36 cellular contexts compared by ENCODE assay signal in the genomic region with DNA sequence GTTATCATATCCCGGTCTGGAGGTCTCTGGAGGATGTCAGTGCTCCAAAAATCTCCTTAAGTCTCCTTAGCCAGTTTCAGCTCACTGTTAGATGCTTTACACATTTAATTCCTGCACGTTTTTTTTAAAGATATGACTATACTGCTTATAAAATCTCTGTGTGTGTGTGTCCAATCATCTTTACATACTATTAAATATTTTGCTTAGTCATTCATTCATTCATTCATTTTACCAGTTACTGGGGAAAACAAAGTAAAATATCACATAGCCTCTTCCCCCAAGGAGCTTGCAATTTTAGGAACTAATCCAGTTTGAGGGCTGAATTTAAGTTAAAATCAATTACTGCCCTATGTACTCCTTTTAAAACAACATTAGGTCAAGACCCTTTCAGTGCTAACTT.
"Had no signal": no experiment of that assay in that cellular context is flagged by ENCODE, and none has a peak within 500 bp of the region (broad histone marks: within the 10 kb centered on the region; RNA-seq: fewer than 3 reads in every experiment).

No MANE protein-coding gene starts in this region.

- H3K4me3 ChIP-seq: ascending aorta, cardiac muscle cell had no signal

- H3K36me3 Mint-ChIP-seq: activated CD4-positive, alpha-beta memory T cell treated with anti-CD3 and anti-CD28 coated beads for 36 hours; activated naive CD4-positive, alpha-beta T cell treated with anti-CD3 and anti-CD28 coated beads, Interleukin-2, amount 10 ng/mL, durations not matched to agents 7 days and 5 days; activated naive CD4-positive, alpha-beta T cell treated with anti-CD3 and anti-CD28 coated beads, Interleukin-2, amount 50 U/mL, for 24 hours; activated naive CD8-positive, alpha-beta T cell; activated naive CD8-positive, alpha-beta T cell treated with anti-CD3 and anti-CD28 coated beads, Interleukin-2, amount 10 ng/mL, durations not matched to agents 7 days and 5 days; brain had no signal

- H3K27ac ChIP-seq: ascending aorta, cardiac muscle cell, VCaP had no signal

- H3K27ac Mint-ChIP-seq: activated B cell treated with CpG ODN at 0.5 μM for 24 hours; activated CD4-positive, alpha-beta memory T cell treated with anti-CD3 and anti-CD28 coated beads for 36 hours; activated CD4-positive, alpha-beta T cell treated with anti-CD3 and anti-CD28 coated beads, Interleukin-2, amount 10 ng/mL, durations not matched to agents 24 days and 14 days; activated CD8-positive, alpha-beta T cell treated with anti-CD3 and anti-CD28 coated beads for 36 hours; activated naive CD4-positive, alpha-beta T cell treated with anti-CD3 and anti-CD28 coated beads, Interleukin-2, amount 10 ng/mL, durations not matched to agents 7 days and 5 days; activated naive CD4-positive, alpha-beta T cell treated with anti-CD3 and anti-CD28 coated beads, Interleukin-2, amount 50 U/mL, for 24 hours; activated naive CD8-positive, alpha-beta T cell; activated naive CD8-positive, alpha-beta T cell treated with anti-CD3 and anti-CD28 coated beads, Interleukin-2, amount 10 ng/mL, durations not matched to agents 7 days and 5 days; activated naive CD8-positive, alpha-beta T cell treated with anti-CD3 and anti-CD28 coated beads, Interleukin-2, amount 50 U/mL, for 24 hours; activated T-cell treated with anti-CD3 and anti-CD28 coated beads, Interleukin-2, amount 50 U/mL, for 24 hours; activated T-helper 2 cell treated with anti-CD3 and anti-CD28 coated beads, Interferon-gamma antibody, Interleukin-2, Interleukin-4, amounts not matched to agents 10 μg/mL and 5 μg/mL and 100 μg/mL, durations not matched to agents 14 hours and 24 hours and 36 hours; T-helper 1 cell treated with Interleukin-12 subunit alpha and Interleukin-12 subunit beta and Interleukin-4 antibody, amounts not matched to agents 30 μg/mL and 1 μg/mL, for 36 hours; T-helper 2 cell treated with Interferon-gamma antibody and Interleukin-4, amounts not matched to agents 5 μg/mL and 100 μg/mL, for 36 hours had no signal

- H3K36me3 ChIP-seq: ascending aorta, cardiac muscle cell had no signal

- H3K27me3 ChIP-seq: ascending aorta, cardiac muscle cell had no signal

- H3K9me3 ChIP-seq: ascending aorta had no signal

- ATAC-seq: activated CD8-positive, alpha-beta T cell treated with anti-CD3 and anti-CD28 coated beads for 36 hours; activated naive CD8-positive, alpha-beta T cell treated with anti-CD3 and anti-CD28 coated beads, Interleukin-2, amount 50 U/mL, for 24 hours had no signal

- DNase-seq: activated B cell treated with CpG ODN at 0.5 μM for 24 hours; activated CD4-positive, alpha-beta memory T cell treated with anti-CD3 and anti-CD28 coated beads for 36 hours; activated CD4-positive, alpha-beta T cell treated with anti-CD3 and anti-CD28 coated beads for 4 hours; activated CD4-positive, alpha-beta T cell treated with anti-CD3 and anti-CD28 coated beads, Interleukin-2, amount 10 ng/mL, durations not matched to agents 24 days and 14 days; activated CD4-positive, alpha-beta T cell treated with anti-CD3 and anti-CD28 coated beads, Interleukin-2, amount 50 U/mL, for 1 hour; activated CD4-positive, alpha-beta T cell treated with anti-CD3 and anti-CD28 coated beads, Interleukin-2, amount 50 U/mL, for 4 hours; activated CD4-positive, CD25-positive, alpha-beta regulatory T cell treated with anti-CD3 and anti-CD28 coated beads, Interleukin-2, amount 50 U/mL, for 72 hours; activated CD8-positive, alpha-beta memory T cell treated with anti-CD3 and anti-CD28 coated beads, Interleukin-2, amount 50 U/mL, for 48 hours; activated CD8-positive, alpha-beta T cell treated with anti-CD3 and anti-CD28 coated beads for 36 hours; activated effector memory CD4-positive, alpha-beta T cell treated with Interleukin-2 at 50 U/mL for 16 hours; activated gamma-delta T cell; activated naive CD4-positive, alpha-beta T cell treated with anti-CD3 and anti-CD28 coated beads, Interleukin-2, amount 10 ng/mL, durations not matched to agents 7 days and 5 days; activated naive CD4-positive, alpha-beta T cell treated with Interleukin-2 at 50 U/mL for 16 hours; activated naive CD8-positive, alpha-beta T cell treated with anti-CD3 and anti-CD28 coated beads, Interleukin-2, amount 10 ng/mL, durations not matched to agents 7 days and 5 days; activated naive CD8-positive, alpha-beta T cell treated with anti-CD3 and anti-CD28 coated beads, Interleukin-2, amount 50 U/mL, for 24 hours; activated T-cell treated with anti-CD3 and anti-CD28 coated beads, Interleukin-2, amount 50 U/mL, for 24 hours; activated T-cell treated with anti-CD3 and anti-CD28 coated beads, Interleukin-2, amount 50 U/mL, for 48 hours; amygdala; anterior cingulate cortex; caudate nucleus; cerebellar nuclear complex; T-helper 1 cell; T-helper 2 cell; T-helper 9 cell had no signal

- H3K4me3 Mint-ChIP-seq: activated B cell treated with CpG ODN at 0.5 μM for 24 hours; activated CD4-positive, alpha-beta memory T cell treated with anti-CD3 and anti-CD28 coated beads for 36 hours; activated CD4-positive, alpha-beta T cell treated with anti-CD3 and anti-CD28 coated beads, Interleukin-2, amount 10 ng/mL, durations not matched to agents 24 days and 14 days; activated CD8-positive, alpha-beta T cell treated with anti-CD3 and anti-CD28 coated beads for 36 hours; activated naive CD4-positive, alpha-beta T cell treated with anti-CD3 and anti-CD28 coated beads, Interleukin-2, amount 10 ng/mL, durations not matched to agents 7 days and 5 days; activated naive CD4-positive, alpha-beta T cell treated with anti-CD3 and anti-CD28 coated beads, Interleukin-2, amount 50 U/mL, for 24 hours; activated naive CD8-positive, alpha-beta T cell; activated naive CD8-positive, alpha-beta T cell treated with anti-CD3 and anti-CD28 coated beads, Interleukin-2, amount 10 ng/mL, durations not matched to agents 7 days and 5 days; activated naive CD8-positive, alpha-beta T cell treated with anti-CD3 and anti-CD28 coated beads, Interleukin-2, amount 50 U/mL, for 24 hours; activated T-cell treated with anti-CD3 and anti-CD28 coated beads, Interleukin-2, amount 50 U/mL, for 24 hours; brain; central memory CD8-positive, alpha-beta T cell; T-helper 1 cell treated with Interleukin-12 subunit alpha and Interleukin-12 subunit beta and Interleukin-4 antibody, amounts not matched to agents 30 μg/mL and 1 μg/mL, for 36 hours; T-helper 2 cell treated with Interferon-gamma antibody and Interleukin-4, amounts not matched to agents 5 μg/mL and 100 μg/mL, for 36 hours had no signal

- H3K4me1 ChIP-seq: ascending aorta had no signal

- H3K27me3 Mint-ChIP-seq: activated B cell treated with CpG ODN at 0.5 μM for 24 hours; activated CD4-positive, alpha-beta memory T cell treated with anti-CD3 and anti-CD28 coated beads for 36 hours; activated CD4-positive, alpha-beta T cell treated with anti-CD3 and anti-CD28 coated beads, Interleukin-2, amount 10 ng/mL, durations not matched to agents 24 days and 14 days; activated CD8-positive, alpha-beta T cell treated with anti-CD3 and anti-CD28 coated beads for 36 hours; activated naive CD4-positive, alpha-beta T cell treated with anti-CD3 and anti-CD28 coated beads, Interleukin-2, amount 10 ng/mL, durations not matched to agents 7 days and 5 days; activated naive CD4-positive, alpha-beta T cell treated with anti-CD3 and anti-CD28 coated beads, Interleukin-2, amount 50 U/mL, for 24 hours; activated naive CD8-positive, alpha-beta T cell; activated naive CD8-positive, alpha-beta T cell treated with anti-CD3 and anti-CD28 coated beads, Interleukin-2, amount 50 U/mL, for 24 hours; activated T-cell treated with anti-CD3 and anti-CD28 coated beads, Interleukin-2, amount 50 U/mL, for 24 hours; central memory CD8-positive, alpha-beta T cell had no signal

- FAIRE-seq: bronchial epithelial cell, TTC549 had no signal

- H3K4me1 Mint-ChIP-seq: activated B cell treated with CpG ODN at 0.5 μM for 24 hours; activated CD4-positive, alpha-beta T cell treated with anti-CD3 and anti-CD28 coated beads, Interleukin-2, amount 10 ng/mL, durations not matched to agents 24 days and 14 days; activated naive CD4-positive, alpha-beta T cell treated with anti-CD3 and anti-CD28 coated beads, Interleukin-2, amount 10 ng/mL, durations not matched to agents 7 days and 5 days; activated naive CD4-positive, alpha-beta T cell treated with anti-CD3 and anti-CD28 coated beads, Interleukin-2, amount 50 U/mL, for 24 hours; activated naive CD8-positive, alpha-beta T cell treated with anti-CD3 and anti-CD28 coated beads, Interleukin-2, amount 10 ng/mL, durations not matched to agents 7 days and 5 days; activated naive CD8-positive, alpha-beta T cell treated with anti-CD3 and anti-CD28 coated beads, Interleukin-2, amount 50 U/mL, for 24 hours; central memory CD8-positive, alpha-beta T cell had no signal

- H3K9me3 Mint-ChIP-seq: activated CD4-positive, alpha-beta T cell treated with anti-CD3 and anti-CD28 coated beads, Interleukin-2, amount 10 ng/mL, durations not matched to agents 24 days and 14 days; activated CD8-positive, alpha-beta T cell treated with anti-CD3 and anti-CD28 coated beads for 36 hours; activated naive CD4-positive, alpha-beta T cell treated with anti-CD3 and anti-CD28 coated beads, Interleukin-2, amount 50 U/mL, for 24 hours; activated naive CD8-positive, alpha-beta T cell treated with anti-CD3 and anti-CD28 coated beads, Interleukin-2, amount 10 ng/mL, durations not matched to agents 7 days and 5 days; activated T-helper 2 cell treated with anti-CD3 and anti-CD28 coated beads, Interferon-gamma antibody, Interleukin-2, Interleukin-4, amounts not matched to agents 10 μg/mL and 5 μg/mL and 100 μg/mL, durations not matched to agents 14 hours and 24 hours and 36 hours; T-helper 1 cell treated with Interleukin-12 subunit alpha and Interleukin-12 subunit beta and Interleukin-4 antibody, amounts not matched to agents 30 μg/mL and 1 μg/mL, for 36 hours had no signal
